8 cellular contexts compared by ENCODE assay signal in genomic region chr16:68843482-68844210, GRCh38. TPM values are rescaled to one million over a fixed set of nuclear protein-coding genes. Genes with fewer than 3 reads are reported as not detected.
DNase-seq lines count a peak whose midpoint lies in the region; ATAC-seq and TF ChIP-seq lines count a peak whose summit lies in the region.

TSS of gene TANGO6 (plus strand) at chr16:68843531. CDS start at chr16:68843618, 87 bp downstream.

- peak within 1 kb of the TSS; percentile 59 for H2BK5ac ChIP-seq in trophoblast cell (ENCODE audit: low read depth, low read length, poor library complexity)

- no peak within 1 kb of the TSS for H2AK5ac ChIP-seq in trophoblast cell (ENCODE audit: low read length)

- TF ChIP-seq CTCF in GM12864 (IDR thresholded peaks at IDR 0.05; ENCODE audit: low read depth, low read length, missing control alignments): peak; percentile 31
- peak; percentile 60 for TF ChIP-seq CTCF in SU-DHL-6 (IDR thresholded peaks at IDR 0.05; ENCODE audit: insufficient read depth, low read length, poor library complexity, severe bottlenecking)
- TF ChIP-seq CTCF in cardiac muscle cell (IDR thresholded peaks at IDR 0.05; ENCODE audit: low read depth, low read length): peak; percentile 36
- peak in 1 of 5 experiments; percentile 5 for TF ChIP-seq CTCF in transverse colon (IDR thresholded peaks at IDR 0.05)

- H3K27me3 Mint-ChIP-seq in activated naive CD8-positive, alpha-beta T cell treated with anti-CD3 and anti-CD28 coated beads, Interleukin-2, amount 10 ng/mL, durations not matched to agents 7 days and 5 days: no peaks in the 10 kb centered on the region

- H3K9me3 Mint-ChIP-seq in activated naive CD8-positive, alpha-beta T cell treated with anti-CD3 and anti-CD28 coated beads, Interleukin-2, amount 10 ng/mL, durations not matched to agents 7 days and 5 days: no peaks in the 10 kb centered on the region

- peak within 1 kb of the TSS; percentile 68 for H3K4ac ChIP-seq in trophoblast cell (ENCODE audit: low read depth, low read length)

- DNase-seq in GM12864 (ENCODE audit: low read depth) (peak; percentile 66), NCI-H1105 treated with DMSO at 0.1 percent for 48 hours (lab: John Stamatoyannopoulos, UW) (peak; percentile 72), cardiac muscle cell (ENCODE audit: low read depth in 1 of 2, low spot score in 1 of 2) (peak; percentile 83 to 91), trophoblast cell (peak; percentile 61 to 87), transverse colon (peak; percentile 89)
- peak; percentile 92 for DNase-seq in activated naive CD8-positive, alpha-beta T cell treated with anti-CD3 and anti-CD28 coated beads, Interleukin-2, amount 10 ng/mL, durations not matched to agents 7 days and 5 days

- no CpG with 5 or more reads among the region's 55 CpGs for WGBS in trophoblast cell (ENCODE audit: extremely low coverage, insufficient coverage, insufficient read length)
- WGBS in transverse colon (ENCODE audit: low coverage in 1 of 2), 2 donors: 0% methylated on average over 55 of the region's 55 CpGs; no CpG with 5 or more reads in 1 of the 2 donors

- peak within 1 kb of the TSS; percentile 95 for H3K27ac Mint-ChIP-seq in activated naive CD8-positive, alpha-beta T cell treated with anti-CD3 and anti-CD28 coated beads, Interleukin-2, amount 10 ng/mL, durations not matched to agents 7 days and 5 days

- H3K23ac ChIP-seq in trophoblast cell (ENCODE audit: low read length): no peak within 1 kb of the TSS

- H3K4me3 Mint-ChIP-seq in activated naive CD8-positive, alpha-beta T cell treated with anti-CD3 and anti-CD28 coated beads, Interleukin-2, amount 10 ng/mL, durations not matched to agents 7 days and 5 days: peak within 1 kb of the TSS; percentile 98

- peak within 1 kb of the TSS; percentile 94 for H4K8ac ChIP-seq in trophoblast cell (ENCODE audit: low read depth, low read length)

- H3K79me1 ChIP-seq in trophoblast cell (ENCODE audit: low read length): peaks cover 5% of the 10 kb centered on the region

- POLR2A ChIA-PET in activated naive CD8-positive, alpha-beta T cell treated with anti-CD3 and anti-CD28 coated beads, Interleukin-2, amount 10 ng/mL, durations not matched to agents 7 days and 5 days (lab: Charles Lee): interaction anchor here (0.5 to 1.1 kb wide), 5 partner anchors 249 to 531 kb away, joined by 3 to 4 read pairs (median 3); partner anchors contain the start of genes CHTF8, UTP4 and VPS4A

- no peaks in the 10 kb centered on the region for H4K20me1 ChIP-seq in SU-DHL-6 (ENCODE audit: low read depth, low read length)

- peaks cover 26% of the 10 kb centered on the region for H3K4me1 Mint-ChIP-seq in activated naive CD8-positive, alpha-beta T cell treated with anti-CD3 and anti-CD28 coated beads, Interleukin-2, amount 10 ng/mL, durations not matched to agents 7 days and 5 days

- H3K9me2 ChIP-seq in SU-DHL-6 (replicated peaks; ENCODE audit: insufficient read depth, low read length): no peaks in the 10 kb centered on the region

- in situ Hi-C loops in transverse colon (cut with MboI; ENCODE audit: low pct_ligation_motif_present in 1 of 4, low pct_unique_long_range_greater_than_20kb in 1 of 4, low sequenced_read_pairs in 3 of 4): loop anchor here in 1 of 4 donors (10.0 kb wide), 1 partner anchor 281 kb away; no protein-coding TSS in a partner anchor

- peak within 1 kb of the TSS; percentile 78 for H3K9ac ChIP-seq in SU-DHL-6 (ENCODE audit: low read length)
- H3K9ac ChIP-seq in trophoblast cell (ENCODE audit: low read length): peak within 1 kb of the TSS; percentile 92

- H2BK120ac ChIP-seq in trophoblast cell (ENCODE audit: insufficient read depth, low read length, poor library complexity): peak within 1 kb of the TSS; percentile 81

- H3K9me3 ChIP-seq in SU-DHL-6 (ENCODE audit: insufficient read depth, low read length) (no peaks in the 10 kb centered on the region), cardiac muscle cell (ENCODE audit: low read depth) (no peaks in the 10 kb centered on the region), trophoblast cell (ENCODE audit: insufficient read depth, low read depth, low read length) (no peaks in the 10 kb centered on the region), transverse colon (no peaks in the 10 kb centered on the region)

- peaks cover 23% of the 10 kb centered on the region for H3K79me2 ChIP-seq in SU-DHL-6 (ENCODE audit: insufficient read depth, low read length)
- H3K79me2 ChIP-seq in trophoblast cell (ENCODE audit: control insufficient read depth, insufficient read depth, low read length, poor library complexity): peaks cover 2% of the 10 kb centered on the region

- H3K4me3 ChIP-seq in GM12864 (ENCODE audit: low read depth, low read length): peak within 1 kb of the TSS; percentile 67
- H3K4me3 ChIP-seq in SU-DHL-6 (ENCODE audit: insufficient read depth, low read length, poor library complexity, severe bottlenecking): peak within 1 kb of the TSS; percentile 67
- H3K4me3 ChIP-seq in cardiac muscle cell: peak within 1 kb of the TSS; percentile 75
- H3K4me3 ChIP-seq in trophoblast cell (ENCODE audit: low read depth, low read length): peak within 1 kb of the TSS; percentile 96
- peak within 1 kb of the TSS; percentile 55 to 97 (median 68) for H3K4me3 ChIP-seq in transverse colon

- no peak within 1 kb of the TSS for H2BK12ac ChIP-seq in trophoblast cell (ENCODE audit: low read length)

- TF ChIP-seq EP300 in transverse colon (IDR thresholded peaks at IDR 0.05; ENCODE audit: low read depth): no peak

- H3F3A ChIP-seq in SU-DHL-6 (ENCODE audit: insufficient read depth): no peaks in the 10 kb centered on the region; the same call in 1 of the 2 replicates

- H3K4me2 ChIP-seq in SU-DHL-6 (ENCODE audit: low read depth, low read length, poor library complexity, severe bottlenecking) (peak within 1 kb of the TSS; percentile 83), trophoblast cell (ENCODE audit: low read length) (peak within 1 kb of the TSS; percentile 92)

- no peaks in the 10 kb centered on the region for H3K27me3 ChIP-seq in SU-DHL-6 (ENCODE audit: low read length)
- H3K27me3 ChIP-seq in cardiac muscle cell: no peaks in the 10 kb centered on the region
- H3K27me3 ChIP-seq in trophoblast cell (ENCODE audit: insufficient read depth, low read length): no peaks in the 10 kb centered on the region
- no peaks in the 10 kb centered on the region for H3K27me3 ChIP-seq in transverse colon

- peak within 1 kb of the TSS; percentile 82 for H4K91ac ChIP-seq in trophoblast cell (ENCODE audit: low read depth, low read length)

- peak within 1 kb of the TSS; percentile 68 for H4K12ac ChIP-seq in trophoblast cell (ENCODE audit: low read depth, low read length)

- intact Hi-C loops in transverse colon (cut with DNase I; ENCODE audit: low total_unique reads): loop anchor here (10.0 kb wide), 1 partner anchor 261 kb away; the partner anchor contains the start of gene HAS3

- ATAC-seq in HG02642 (IDR thresholded peaks at IDR 0.05; ENCODE audit: poor library complexity, unreplicated experiment): peak; percentile 91
- peak; percentile 93 for ATAC-seq in activated naive CD8-positive, alpha-beta T cell treated with anti-CD3 and anti-CD28 coated beads, Interleukin-2, amount 10 ng/mL, durations not matched to agents 7 days and 5 days (ENCODE audit: low read depth)

- peak within 1 kb of the TSS; percentile 97 for H3K18ac ChIP-seq in trophoblast cell (ENCODE audit: low read length)

- H3K36me3 Mint-ChIP-seq in activated naive CD8-positive, alpha-beta T cell treated with anti-CD3 and anti-CD28 coated beads, Interleukin-2, amount 10 ng/mL, durations not matched to agents 7 days and 5 days: peaks cover 4% of the 10 kb centered on the region

- H2AFZ ChIP-seq in SU-DHL-6 (ENCODE audit: low read depth, low read length, severe bottlenecking) (peak within 1 kb of the TSS; percentile 87), trophoblast cell (ENCODE audit: insufficient read depth, low read length, poor library complexity) (peak within 1 kb of the TSS; percentile 99)

- TF ChIP-seq POLR2A in transverse colon (IDR thresholded peaks at IDR 0.05): peak; percentile 65

- H3K4me1 ChIP-seq in cardiac muscle cell (ENCODE audit: low read depth) (no peaks in the 10 kb centered on the region), trophoblast cell (ENCODE audit: control insufficient read depth in 1 of 2, insufficient read depth in 2 of 2, low read length in 2 of 2) (no peaks in the 10 kb centered on the region), transverse colon (peaks cover 0 to 26% (median 11%) of the 10 kb centered on the region in 4 donors)

- H3K27ac ChIP-seq in SU-DHL-6 (ENCODE audit: low read depth, low read length) (peak within 1 kb of the TSS; percentile 63), cardiac muscle cell (peak within 1 kb of the TSS; percentile 86), trophoblast cell (ENCODE audit: low read depth, low read length) (peak within 1 kb of the TSS; percentile 37), transverse colon (peak within 1 kb of the TSS; percentile 80 to 89 (median 84))

- peak within 1 kb of the TSS; percentile 91 for H3K14ac ChIP-seq in trophoblast cell (ENCODE audit: low read length)

- H3K36me3 ChIP-seq in SU-DHL-6 (ENCODE audit: low read length) (no peaks in the 10 kb centered on the region), cardiac muscle cell (no peaks in the 10 kb centered on the region), trophoblast cell (ENCODE audit: control insufficient read depth in 1 of 2, insufficient read depth in 2 of 2, low read length in 2 of 2) (no peaks in the 10 kb centered on the region), transverse colon (no peaks in the 10 kb centered on the region)

RNA-seq across cellular contexts. Expression of gene TANGO6, which starts in this region (rescaled TPM):
- total RNA-seq in activated naive CD8-positive, alpha-beta T cell treated with anti-CD3 and anti-CD28 coated beads, Interleukin-2, amount 10 ng/mL, durations not matched to agents 7 days and 5 days: 10 to 100 TPM; 29.2 to 29.7 TPM
- 8.8 and 8.9 TPM in 2 replicates for total RNA-seq in cardiac muscle cell
- 4.8 and 5.4 TPM in 2 replicates for polyA plus RNA-seq in cardiac muscle cell
- 3.1 and 3.6 TPM in 2 replicates for polyA plus RNA-seq in trophoblast cell (2013)
- total RNA-seq in transverse colon: 10 to 100 TPM; 10.6 to 55.4 (median 22.8) TPM

Comparison
In these comparisons a context has a peak if more than half of its experiments do, and no peak if none do; other contexts are left out.
1. Peak in every context shown above with its lines: DNase-seq, ATAC-seq, H3K4me3 ChIP-seq and H3K27ac ChIP-seq.